In genomic region chrX:11580789-11581188, GRCh38 we compare ENCODE assay signal across 25 cellular contexts.
"Had no signal": no experiment of that assay in that cellular context is flagged by ENCODE, and none has a peak within 500 bp of the region (broad histone marks: within the 10 kb centered on the region; RNA-seq: fewer than 3 reads in every experiment).

No MANE protein-coding gene starts in this region.

- H3K36me3 Mint-ChIP-seq: immature natural killer cell; memory B cell; natural killer cell treated with Interleukin-12 subunit alpha and Interleukin-12 subunit beta and Interleukin-15 and Interleukin-18, amount 100 ng/mL, for 72 hours; neural progenitor cell; stimulated activated effector memory CD8-positive, alpha-beta T cell treated with anti-CD3 and anti-CD28 coated beads, Interleukin-12 subunit alpha, Interleukin-12 subunit beta, amount 100 ng/mL, for 72 hours; type B pancreatic cell had no signal

- H3K4me3 ChIP-seq: esophagus muscularis mucosa, gastroesophageal sphincter, left ventricle myocardium inferior, lower lobe of right lung, neural progenitor cell, ovary, right lobe of liver, suprapubic skin, thyroid gland had no signal

- H3K4me1 Mint-ChIP-seq: immature natural killer cell; neural progenitor cell; stimulated activated effector memory CD8-positive, alpha-beta T cell treated with anti-CD3 and anti-CD28 coated beads, Interleukin-12 subunit alpha, Interleukin-12 subunit beta, amount 100 ng/mL, for 72 hours had no signal

- H3K9me3 ChIP-seq: esophagus muscularis mucosa, gastroesophageal sphincter, left ventricle myocardium inferior, lower lobe of right lung, ovary, right lobe of liver, suprapubic skin, thyroid gland had no signal

- ATAC-seq: effector memory CD8-positive, alpha-beta T cell; gastroesophageal sphincter; left cardiac atrium; lower lobe of right lung; natural killer cell treated with Interleukin-12 subunit alpha and Interleukin-12 subunit beta and Interleukin-15 and Interleukin-18, amount 100 ng/mL, for 72 hours; right lobe of liver; stimulated activated effector memory CD8-positive, alpha-beta T cell treated with anti-CD3 and anti-CD28 coated beads, Interleukin-12 subunit alpha, Interleukin-12 subunit beta, amount 100 ng/mL, for 72 hours; stimulated activated naive CD8-positive, alpha-beta T cell treated with anti-CD3 and anti-CD28 coated beads, Interleukin-15, Interleukin-2, amounts not matched to agents 100 U/mL and 50 U/mL, for 24 hours had no signal

- H3K36me3 ChIP-seq: esophagus muscularis mucosa, gastroesophageal sphincter, left ventricle myocardium inferior, lower lobe of right lung, neural progenitor cell, ovary, right lobe of liver, suprapubic skin, thyroid gland had no signal

- H3K9me3 Mint-ChIP-seq: dendritic cell treated with granulocyte-macrophage colony-stimulating factor and Interleukin-4, amounts not matched to agents 40 ng/mL and 50 ng/mL, for 4 days; effector memory CD8-positive, alpha-beta T cell; memory B cell; stimulated activated effector memory CD8-positive, alpha-beta T cell treated with anti-CD3 and anti-CD28 coated beads, Interleukin-12 subunit alpha, Interleukin-12 subunit beta, amount 100 ng/mL, for 72 hours had no signal

- H3K27me3 ChIP-seq: esophagus muscularis mucosa, gastroesophageal sphincter, neural progenitor cell, ovary, suprapubic skin, thyroid gland had no signal

- H3K27me3 Mint-ChIP-seq: dendritic cell treated with granulocyte-macrophage colony-stimulating factor and Interleukin-4, amounts not matched to agents 40 ng/mL and 50 ng/mL, for 4 days; progenitor cell of endocrine pancreas; type B pancreatic cell had no signal

- H3K4me1 ChIP-seq: left ventricle myocardium inferior, lower lobe of right lung, neural progenitor cell, right lobe of liver, suprapubic skin, thyroid gland had no signal

- H3K27ac ChIP-seq: epithelial cell of prostate, esophagus muscularis mucosa, gastroesophageal sphincter, left ventricle myocardium inferior, lower lobe of right lung, neural progenitor cell, ovary, right lobe of liver, suprapubic skin, thyroid gland had no signal

- DNase-seq: effector memory CD8-positive, alpha-beta T cell; immature natural killer cell; kidney; left cardiac atrium; left ventricle myocardium inferior; lower lobe of right lung; midbrain; nucleus accumbens; ovary; right lobe of liver; stimulated activated CD4-positive, alpha-beta T cell treated with anti-CD3 and anti-CD28 coated beads, Interleukin-4, amount 100 ng/mL, for 1 hour; stimulated activated CD8-positive, alpha-beta memory T cell treated with anti-CD3 and anti-CD28 coated beads, Interleukin-4, amount 100 ng/mL, for 48 hours; stimulated activated naive CD8-positive, alpha-beta T cell treated with anti-CD3 and anti-CD28 coated beads, Interleukin-15, Interleukin-2, amounts not matched to agents 100 U/mL and 50 U/mL, for 24 hours; thyroid gland had no signal

- H3K27ac Mint-ChIP-seq: dendritic cell treated with granulocyte-macrophage colony-stimulating factor and Interleukin-4, amounts not matched to agents 40 ng/mL and 50 ng/mL, for 4 days; effector memory CD8-positive, alpha-beta T cell; immature natural killer cell; memory B cell; natural killer cell treated with Interleukin-12 subunit alpha and Interleukin-12 subunit beta and Interleukin-15 and Interleukin-18, amount 100 ng/mL, for 72 hours; neural progenitor cell; progenitor cell of endocrine pancreas; stimulated activated effector memory CD8-positive, alpha-beta T cell treated with anti-CD3 and anti-CD28 coated beads, Interleukin-12 subunit alpha, Interleukin-12 subunit beta, amount 100 ng/mL, for 72 hours; type B pancreatic cell had no signal

- H3K4me3 Mint-ChIP-seq: dendritic cell treated with granulocyte-macrophage colony-stimulating factor and Interleukin-4, amounts not matched to agents 40 ng/mL and 50 ng/mL, for 4 days; effector memory CD8-positive, alpha-beta T cell; immature natural killer cell; memory B cell; natural killer cell treated with Interleukin-12 subunit alpha and Interleukin-12 subunit beta and Interleukin-15 and Interleukin-18, amount 100 ng/mL, for 72 hours; neural progenitor cell; stimulated activated effector memory CD8-positive, alpha-beta T cell treated with anti-CD3 and anti-CD28 coated beads, Interleukin-12 subunit alpha, Interleukin-12 subunit beta, amount 100 ng/mL, for 72 hours; type B pancreatic cell had no signal
